1 cellular context compared by ENCODE assay signal in the genomic region with DNA sequence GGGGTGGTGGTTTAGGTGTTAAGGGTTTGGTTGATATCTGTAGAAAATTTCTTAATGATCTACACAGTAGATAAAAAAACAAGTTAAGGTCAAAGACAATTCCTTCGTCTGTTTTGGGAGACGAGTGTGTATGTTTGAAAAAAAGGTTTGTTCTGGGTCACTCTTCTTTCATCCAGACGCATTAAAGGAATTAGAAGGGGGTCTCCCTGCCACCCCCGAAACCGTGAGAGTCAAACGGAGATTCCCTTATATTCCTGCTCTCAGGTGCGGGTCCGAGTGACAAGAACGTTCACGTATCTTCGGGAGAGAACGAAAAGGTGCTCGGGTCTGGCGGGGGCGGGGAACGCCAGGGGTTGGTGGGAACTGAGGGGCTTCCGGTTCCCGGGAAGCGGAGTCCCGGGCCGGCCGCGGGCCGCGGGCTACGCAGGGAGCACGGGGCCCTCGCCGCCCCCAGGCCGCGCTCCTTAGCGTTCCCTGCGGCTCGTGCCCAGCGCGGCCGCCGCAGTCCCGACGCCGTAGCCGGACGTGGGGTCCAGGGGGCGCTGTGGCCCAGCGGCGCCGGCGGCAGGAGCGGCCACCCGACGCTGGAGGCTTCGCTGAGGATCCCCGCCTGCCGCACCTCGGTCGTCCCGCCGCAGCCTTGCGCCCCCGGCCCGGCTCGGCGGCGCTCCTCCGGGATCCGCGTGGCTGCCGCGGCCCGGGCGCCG.
TF ChIP-seq lines count a peak whose summit lies in the region.

A gene with protein sequence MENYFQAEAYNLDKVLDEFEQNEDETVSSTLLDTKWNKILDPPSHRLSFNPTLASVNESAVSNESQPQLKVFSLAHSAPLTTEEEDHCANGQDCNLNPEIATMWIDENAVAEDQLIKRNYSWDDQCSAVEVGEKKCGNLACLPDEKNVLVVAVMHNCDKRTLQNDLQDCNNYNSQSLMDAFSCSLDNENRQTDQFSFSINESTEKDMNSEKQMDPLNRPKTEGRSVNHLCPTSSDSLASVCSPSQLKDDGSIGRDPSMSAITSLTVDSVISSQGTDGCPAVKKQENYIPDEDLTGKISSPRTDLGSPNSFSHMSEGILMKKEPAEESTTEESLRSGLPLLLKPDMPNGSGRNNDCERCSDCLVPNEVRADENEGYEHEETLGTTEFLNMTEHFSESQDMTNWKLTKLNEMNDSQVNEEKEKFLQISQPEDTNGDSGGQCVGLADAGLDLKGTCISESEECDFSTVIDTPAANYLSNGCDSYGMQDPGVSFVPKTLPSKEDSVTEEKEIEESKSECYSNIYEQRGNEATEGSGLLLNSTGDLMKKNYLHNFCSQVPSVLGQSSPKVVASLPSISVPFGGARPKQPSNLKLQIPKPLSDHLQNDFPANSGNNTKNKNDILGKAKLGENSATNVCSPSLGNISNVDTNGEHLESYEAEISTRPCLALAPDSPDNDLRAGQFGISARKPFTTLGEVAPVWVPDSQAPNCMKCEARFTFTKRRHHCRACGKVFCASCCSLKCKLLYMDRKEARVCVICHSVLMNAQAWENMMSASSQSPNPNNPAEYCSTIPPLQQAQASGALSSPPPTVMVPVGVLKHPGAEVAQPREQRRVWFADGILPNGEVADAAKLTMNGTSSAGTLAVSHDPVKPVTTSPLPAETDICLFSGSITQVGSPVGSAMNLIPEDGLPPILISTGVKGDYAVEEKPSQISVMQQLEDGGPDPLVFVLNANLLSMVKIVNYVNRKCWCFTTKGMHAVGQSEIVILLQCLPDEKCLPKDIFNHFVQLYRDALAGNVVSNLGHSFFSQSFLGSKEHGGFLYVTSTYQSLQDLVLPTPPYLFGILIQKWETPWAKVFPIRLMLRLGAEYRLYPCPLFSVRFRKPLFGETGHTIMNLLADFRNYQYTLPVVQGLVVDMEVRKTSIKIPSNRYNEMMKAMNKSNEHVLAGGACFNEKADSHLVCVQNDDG (N-terminal part only) (plus strand): TSS at position 577 of the 707 bp plus-strand sequence. CDS start 91,118 bp downstream, outside the sequence.

TF ChIP-seq in HepG2, 621 proteins besides CTCF, POLR2A, EP300 and RAD21 (continued from another document and continues in another):
- TF ChIP-seq, protein P1, sequence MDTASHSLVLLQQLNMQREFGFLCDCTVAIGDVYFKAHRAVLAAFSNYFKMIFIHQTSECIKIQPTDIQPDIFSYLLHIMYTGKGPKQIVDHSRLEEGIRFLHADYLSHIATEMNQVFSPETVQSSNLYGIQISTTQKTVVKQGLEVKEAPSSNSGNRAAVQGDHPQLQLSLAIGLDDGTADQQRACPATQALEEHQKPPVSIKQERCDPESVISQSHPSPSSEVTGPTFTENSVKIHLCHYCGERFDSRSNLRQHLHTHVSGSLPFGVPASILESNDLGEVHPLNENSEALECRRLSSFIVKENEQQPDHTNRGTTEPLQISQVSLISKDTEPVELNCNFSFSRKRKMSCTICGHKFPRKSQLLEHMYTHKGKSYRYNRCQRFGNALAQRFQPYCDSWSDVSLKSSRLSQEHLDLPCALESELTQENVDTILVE (CRISPR knock-in tag; IDR thresholded peaks at IDR 0.05): peak; percentile 89; the same call in 1 of the 2 replicates
- no peak for TF ChIP-seq ZNF75D (CRISPR knock-in tag; IDR thresholded peaks at IDR 0.05; ENCODE audit: borderline replicate concordance)
- no peak for TF ChIP-seq ZNF138 (CRISPR knock-in tag; IDR thresholded peaks at IDR 0.05; ENCODE audit: low read depth)
- TF ChIP-seq, protein P2, sequence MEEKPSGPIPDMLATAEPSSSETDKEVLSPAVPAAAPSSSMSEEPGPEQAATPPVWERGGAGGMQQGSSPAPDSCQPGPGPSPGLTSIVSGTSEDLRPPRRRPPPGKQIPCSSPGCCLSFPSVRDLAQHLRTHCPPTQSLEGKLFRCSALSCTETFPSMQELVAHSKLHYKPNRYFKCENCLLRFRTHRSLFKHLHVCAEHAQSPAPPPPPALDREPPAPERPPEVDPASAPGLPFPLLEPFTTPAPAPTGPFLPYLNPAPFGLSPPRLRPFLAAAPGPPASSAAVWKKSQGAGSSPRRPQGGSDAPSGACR (CRISPR knock-in tag; IDR thresholded peaks at IDR 0.05): no peak
- TF ChIP-seq TOE1 (CRISPR knock-in tag; IDR thresholded peaks at IDR 0.05): peak; percentile 76; the same call in 1 of the 2 replicates
- 0 out of 2 replicates have a peak, but pooled peaks have one; percentile 10 for TF ChIP-seq SP5 (CRISPR knock-in tag; IDR thresholded peaks at IDR 0.05; ENCODE audit: borderline replicate concordance, low read depth)
- peak; percentile 81; the same call in 1 of the 2 replicates for TF ChIP-seq RBFOX2 (IDR thresholded peaks at IDR 0.05; ENCODE audit: low read depth, low read length)
- TF ChIP-seq MYC (CRISPR knock-in tag; IDR thresholded peaks at IDR 0.05; ENCODE audit: borderline replicate concordance): peak; percentile 61; the same call in 1 of the 2 replicates
- TF ChIP-seq ZNF230 (CRISPR knock-in tag; IDR thresholded peaks at IDR 0.05): peak; percentile 73
- no peak for TF ChIP-seq ZFP36L1 (CRISPR knock-in tag; IDR thresholded peaks at IDR 0.05)
- TF ChIP-seq DR1 (CRISPR knock-in tag; IDR thresholded peaks at IDR 0.05): 0 out of 2 replicates have a peak, but pooled peaks have one; percentile 9
- TF ChIP-seq ZNF333 (CRISPR knock-in tag; IDR thresholded peaks at IDR 0.05; ENCODE audit: borderline replicate concordance): no peak
- TF ChIP-seq, protein P3, sequence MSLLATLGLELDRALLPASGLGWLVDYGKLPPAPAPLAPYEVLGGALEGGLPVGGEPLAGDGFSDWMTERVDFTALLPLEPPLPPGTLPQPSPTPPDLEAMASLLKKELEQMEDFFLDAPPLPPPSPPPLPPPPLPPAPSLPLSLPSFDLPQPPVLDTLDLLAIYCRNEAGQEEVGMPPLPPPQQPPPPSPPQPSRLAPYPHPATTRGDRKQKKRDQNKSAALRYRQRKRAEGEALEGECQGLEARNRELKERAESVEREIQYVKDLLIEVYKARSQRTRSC (CRISPR knock-in tag; IDR thresholded peaks at IDR 0.05; ENCODE audit: low read depth): no peak
- peak; percentile 75 for TF ChIP-seq SAP130 (CRISPR knock-in tag; IDR thresholded peaks at IDR 0.05; ENCODE audit: low read depth)
- TF ChIP-seq, protein P4, sequence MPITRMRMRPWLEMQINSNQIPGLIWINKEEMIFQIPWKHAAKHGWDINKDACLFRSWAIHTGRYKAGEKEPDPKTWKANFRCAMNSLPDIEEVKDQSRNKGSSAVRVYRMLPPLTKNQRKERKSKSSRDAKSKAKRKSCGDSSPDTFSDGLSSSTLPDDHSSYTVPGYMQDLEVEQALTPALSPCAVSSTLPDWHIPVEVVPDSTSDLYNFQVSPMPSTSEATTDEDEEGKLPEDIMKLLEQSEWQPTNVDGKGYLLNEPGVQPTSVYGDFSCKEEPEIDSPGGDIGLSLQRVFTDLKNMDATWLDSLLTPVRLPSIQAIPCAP (CRISPR knock-in tag; IDR thresholded peaks at IDR 0.05; ENCODE audit: low read depth): no peak
- no peak for TF ChIP-seq ONECUT2 (CRISPR knock-in tag; IDR thresholded peaks at IDR 0.05)
- peak; percentile 56 for TF ChIP-seq SKI (IDR thresholded peaks at IDR 0.05; ENCODE audit: partially characterized antibody)
- TF ChIP-seq XRCC5 (optimal IDR thresholded peaks at IDR 0.05; ENCODE audit: low read length): peak; percentile 59
- TF ChIP-seq BORCS8-MEF2B (CRISPR knock-in tag; IDR thresholded peaks at IDR 0.05): peak; percentile 20; the same call in 1 of the 2 replicates
- no peak for TF ChIP-seq HMG20A (CRISPR knock-in tag; IDR thresholded peaks at IDR 0.05; ENCODE audit: borderline replicate concordance)
- TF ChIP-seq ZNF781 (CRISPR knock-in tag; IDR thresholded peaks at IDR 0.05; ENCODE audit: borderline replicate concordance, not compliant biosample characterization): no peak
- TF ChIP-seq GABPB1 (CRISPR knock-in tag; IDR thresholded peaks at IDR 0.05): peak; percentile 87
- TF ChIP-seq, protein P5, sequence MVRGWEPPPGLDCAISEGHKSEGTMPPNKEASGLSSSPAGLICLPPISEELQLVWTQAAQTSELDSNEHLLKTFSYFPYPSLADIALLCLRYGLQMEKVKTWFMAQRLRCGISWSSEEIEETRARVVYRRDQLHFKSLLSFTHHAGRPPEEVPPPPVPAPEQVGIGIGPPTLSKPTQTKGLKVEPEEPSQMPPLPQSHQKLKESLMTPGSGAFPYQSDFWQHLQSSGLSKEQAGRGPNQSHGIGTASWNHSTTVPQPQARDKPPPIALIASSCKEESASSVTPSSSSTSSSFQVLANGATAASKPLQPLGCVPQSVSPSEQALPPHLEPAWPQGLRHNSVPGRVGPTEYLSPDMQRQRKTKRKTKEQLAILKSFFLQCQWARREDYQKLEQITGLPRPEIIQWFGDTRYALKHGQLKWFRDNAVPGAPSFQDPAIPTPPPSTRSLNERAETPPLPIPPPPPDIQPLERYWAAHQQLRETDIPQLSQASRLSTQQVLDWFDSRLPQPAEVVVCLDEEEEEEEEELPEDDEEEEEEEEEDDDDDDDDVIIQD (CRISPR knock-in tag; IDR thresholded peaks at IDR 0.05; ENCODE audit: low read depth): no peak
- TF ChIP-seq, protein P6, sequence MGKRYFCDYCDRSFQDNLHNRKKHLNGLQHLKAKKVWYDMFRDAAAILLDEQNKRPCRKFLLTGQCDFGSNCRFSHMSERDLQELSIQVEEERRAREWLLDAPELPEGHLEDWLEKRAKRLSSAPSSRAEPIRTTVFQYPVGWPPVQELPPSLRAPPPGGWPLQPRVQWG (CRISPR knock-in tag; IDR thresholded peaks at IDR 0.05; ENCODE audit: borderline replicate concordance, low read depth): no peak
- TF ChIP-seq, protein P7, sequence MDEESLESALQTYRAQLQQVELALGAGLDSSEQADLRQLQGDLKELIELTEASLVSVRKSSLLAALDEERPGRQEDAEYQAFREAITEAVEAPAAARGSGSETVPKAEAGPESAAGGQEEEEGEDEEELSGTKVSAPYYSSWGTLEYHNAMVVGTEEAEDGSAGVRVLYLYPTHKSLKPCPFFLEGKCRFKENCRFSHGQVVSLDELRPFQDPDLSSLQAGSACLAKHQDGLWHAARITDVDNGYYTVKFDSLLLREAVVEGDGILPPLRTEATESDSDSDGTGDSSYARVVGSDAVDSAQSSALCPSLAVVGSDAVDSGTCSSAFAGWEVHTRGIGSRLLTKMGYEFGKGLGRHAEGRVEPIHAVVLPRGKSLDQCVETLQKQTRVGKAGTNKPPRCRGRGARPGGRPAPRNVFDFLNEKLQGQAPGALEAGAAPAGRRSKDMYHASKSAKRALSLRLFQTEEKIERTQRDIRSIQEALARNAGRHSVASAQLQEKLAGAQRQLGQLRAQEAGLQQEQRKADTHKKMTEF (CRISPR knock-in tag; IDR thresholded peaks at IDR 0.05): peak; percentile 8; the same call in 1 of the 2 replicates
- TF ChIP-seq, protein P8, sequence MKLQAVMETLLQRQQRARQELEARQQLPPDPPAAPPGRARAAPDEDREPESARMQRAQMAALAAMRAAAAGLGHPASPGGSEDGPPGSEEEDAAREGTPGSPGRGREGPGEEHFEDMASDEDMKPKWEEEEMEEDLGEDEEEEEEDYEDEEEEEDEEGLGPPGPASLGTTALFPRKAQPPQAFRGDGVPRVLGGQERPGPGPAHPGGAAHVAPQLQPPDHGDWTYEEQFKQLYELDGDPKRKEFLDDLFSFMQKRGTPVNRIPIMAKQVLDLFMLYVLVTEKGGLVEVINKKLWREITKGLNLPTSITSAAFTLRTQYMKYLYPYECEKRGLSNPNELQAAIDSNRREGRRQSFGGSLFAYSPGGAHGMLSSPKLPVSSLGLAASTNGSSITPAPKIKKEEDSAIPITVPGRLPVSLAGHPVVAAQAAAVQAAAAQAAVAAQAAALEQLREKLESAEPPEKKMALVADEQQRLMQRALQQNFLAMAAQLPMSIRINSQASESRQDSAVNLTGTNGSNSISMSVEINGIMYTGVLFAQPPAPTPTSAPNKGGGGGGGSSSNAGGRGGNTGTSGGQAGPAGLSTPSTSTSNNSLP (IDR thresholded peaks at IDR 0.05; ENCODE audit: low read depth, low read length): no peak
- TF ChIP-seq RARA (CRISPR knock-in tag; IDR thresholded peaks at IDR 0.05): 0 out of 2 replicates have a peak, but pooled peaks have one; percentile 13
- TF ChIP-seq POLR2AphosphoS5 (IDR thresholded peaks at IDR 0.05; ENCODE audit: low read depth, low read length): no peak
- TF ChIP-seq, protein P9, sequence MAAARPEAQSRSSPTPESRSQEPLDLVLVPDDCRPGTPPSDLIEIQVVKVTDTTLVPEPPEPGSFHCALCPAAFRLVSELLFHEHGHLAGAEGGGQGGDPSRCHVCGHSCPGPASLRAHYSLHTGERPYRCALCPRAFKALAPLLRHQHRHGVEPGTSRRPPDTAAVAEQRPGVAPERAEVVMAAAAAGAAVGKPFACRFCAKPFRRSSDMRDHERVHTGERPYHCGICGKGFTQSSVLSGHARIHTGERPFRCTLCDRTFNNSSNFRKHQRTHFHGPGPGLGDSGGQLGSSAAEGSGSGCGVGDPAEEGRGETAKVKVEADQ (CRISPR knock-in tag; IDR thresholded peaks at IDR 0.05; ENCODE audit: borderline replicate concordance): no peak
- TF ChIP-seq RXRB (CRISPR knock-in tag; IDR thresholded peaks at IDR 0.05; ENCODE audit: borderline replicate concordance): 0 out of 2 replicates have a peak, but pooled peaks have one; percentile 34
- peak; percentile 70 for TF ChIP-seq THAP11 (CRISPR knock-in tag; IDR thresholded peaks at IDR 0.05)
- peak; percentile 59; the same call in 1 of the 2 replicates for TF ChIP-seq ZNF563 (CRISPR knock-in tag; IDR thresholded peaks at IDR 0.05)
- peak; percentile 58 for TF ChIP-seq SPEN (CRISPR knock-in tag; IDR thresholded peaks at IDR 0.05; ENCODE audit: low read depth)
- TF ChIP-seq ZNF432 (CRISPR knock-in tag; IDR thresholded peaks at IDR 0.05; ENCODE audit: borderline replicate concordance): no peak
- no peak for TF ChIP-seq MBNL3 (CRISPR knock-in tag; conservative IDR thresholded peaks at IDR 0.05)
- 0 out of 2 replicates have a peak, but pooled peaks have one; percentile 14 for TF ChIP-seq ZNF629 (CRISPR knock-in tag; conservative IDR thresholded peaks at IDR 0.05)
- no peak for TF ChIP-seq PHF5A (CRISPR knock-in tag; IDR thresholded peaks at IDR 0.05; ENCODE audit: low read depth, unreplicated experiment)
- peak; percentile 19 for TF ChIP-seq RBM39 (IDR thresholded peaks at IDR 0.05; ENCODE audit: low read depth, low read length, poor library complexity, severe bottlenecking)
- 0 out of 2 replicates have a peak, but pooled peaks have one; percentile 22 for TF ChIP-seq NRL (CRISPR knock-in tag; IDR thresholded peaks at IDR 0.05; ENCODE audit: borderline replicate concordance)
- no peak for TF ChIP-seq FOXA1 (IDR thresholded peaks at IDR 0.05)
- 0 out of 2 replicates have a peak, but pooled peaks have one; percentile 14 for TF ChIP-seq FOXA1 (CRISPR knock-in tag; IDR thresholded peaks at IDR 0.05)
